Comparison of ENCODE assay signal across 1 cellular context in the genomic region with DNA sequence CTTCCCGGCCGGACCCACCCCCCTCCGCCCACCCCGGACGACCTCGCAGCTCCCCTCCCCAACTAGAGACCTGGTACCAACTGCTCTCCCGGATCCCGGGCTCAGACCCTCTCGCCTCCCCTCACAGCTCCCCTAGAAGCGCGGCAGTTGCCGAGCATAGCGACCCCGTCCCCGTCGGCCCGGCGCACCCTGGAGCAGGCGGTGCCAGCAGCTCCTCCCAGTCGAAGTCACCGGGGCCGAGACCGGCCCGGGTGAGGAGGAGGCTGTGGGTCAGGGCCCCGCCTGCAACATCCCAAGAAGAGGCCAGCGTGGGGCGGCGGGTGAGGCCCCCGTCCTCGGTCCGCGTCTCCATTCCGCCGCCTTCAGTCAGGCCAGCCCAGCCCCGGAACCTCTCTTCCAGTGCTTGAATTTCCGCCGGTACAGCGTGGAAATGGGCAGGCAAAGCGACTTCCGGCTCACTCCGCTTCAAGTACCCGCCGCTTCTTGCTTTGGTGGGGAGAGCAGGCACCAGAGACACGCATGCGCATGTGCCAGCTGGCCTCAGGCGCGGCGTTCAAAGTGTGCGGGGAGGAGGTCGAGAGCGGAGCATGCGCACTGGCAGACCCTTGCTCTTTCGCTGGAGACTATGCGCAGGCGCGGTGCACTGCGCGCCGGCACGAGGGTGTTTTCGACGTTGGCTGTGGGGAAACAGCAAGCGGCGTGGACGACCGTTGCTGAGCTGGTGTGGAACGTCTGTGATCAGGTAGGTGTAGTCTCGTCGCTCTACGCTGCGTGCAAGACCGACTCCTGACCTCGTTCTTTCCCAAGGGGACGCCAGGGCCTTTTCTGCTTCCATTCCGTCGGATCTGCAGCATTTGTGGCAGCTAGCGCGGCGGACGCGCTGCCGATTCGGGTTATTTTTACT.
TF ChIP-seq lines count a peak whose summit lies in the region.

Gene C10orf88, minus strand, starts transcription at position 401 of the 904 bp plus-strand sequence. Its CDS starts 49 bp downstream, at position 352.

TF ChIP-seq in WTC11, 78 proteins besides CTCF, POLR2A, EP300 and RAD21 (continued from another document and continues in another):
- peak; percentile 81 for TF ChIP-seq PRDM15 (CRISPR knock-in tag; IDR thresholded peaks at IDR 0.05)
- TF ChIP-seq HMGA2 (CRISPR knock-in tag; IDR thresholded peaks at IDR 0.05), result no peak
- no peak for TF ChIP-seq ZNF317 (CRISPR knock-in tag; IDR thresholded peaks at IDR 0.05; ENCODE audit: borderline replicate concordance, low read depth)
- peak; percentile 89; the same call in 1 of the 2 replicates for TF ChIP-seq JUN (CRISPR knock-in tag; IDR thresholded peaks at IDR 0.05)
- TF ChIP-seq ZBTB21 (CRISPR knock-in tag; IDR thresholded peaks at IDR 0.05; ENCODE audit: borderline replicate concordance), result peak; percentile 97
- peak; percentile 87 for TF ChIP-seq TEAD4 (CRISPR knock-in tag; IDR thresholded peaks at IDR 0.05)
- TF ChIP-seq TEAD1 (CRISPR knock-in tag; IDR thresholded peaks at IDR 0.05), result peak; percentile 99
- TF ChIP-seq SMAD3 (CRISPR knock-in tag; IDR thresholded peaks at IDR 0.05; ENCODE audit: borderline replicate concordance), result peak; percentile 98
- peak; percentile 99 for TF ChIP-seq FOXP1 (CRISPR knock-in tag; IDR thresholded peaks at IDR 0.05; ENCODE audit: borderline replicate concordance)
- TF ChIP-seq FOXP4 (CRISPR knock-in tag; IDR thresholded peaks at IDR 0.05), result peak; percentile 96
- TF ChIP-seq GTF2I (CRISPR knock-in tag; conservative IDR thresholded peaks at IDR 0.05), result no peak
- TF ChIP-seq NR2C2 (CRISPR knock-in tag; IDR thresholded peaks at IDR 0.05), result peak; percentile 57; the same call in 1 of the 2 replicates
- no peak for TF ChIP-seq JAZF1 (CRISPR knock-in tag; IDR thresholded peaks at IDR 0.05)
- TF ChIP-seq E2F1 (CRISPR knock-in tag; IDR thresholded peaks at IDR 0.05), result peak; percentile 88
- peak; percentile 85; the same call in 1 of the 2 replicates for TF ChIP-seq ATF1 (CRISPR knock-in tag; IDR thresholded peaks at IDR 0.05)
- peak; percentile 94 for TF ChIP-seq ESRRA (CRISPR knock-in tag; IDR thresholded peaks at IDR 0.05; ENCODE audit: borderline replicate concordance)
- TF ChIP-seq EMX1 (CRISPR knock-in tag; IDR thresholded peaks at IDR 0.05), result no peak
- TF ChIP-seq ZNF671 (CRISPR knock-in tag; IDR thresholded peaks at IDR 0.05), result no peak
- peak; percentile 96 for TF ChIP-seq ZNF138 (CRISPR knock-in tag; conservative IDR thresholded peaks at IDR 0.05)
- TF ChIP-seq GABPB1 (CRISPR knock-in tag; IDR thresholded peaks at IDR 0.05), result peak; percentile 95
- TF ChIP-seq, protein P1, sequence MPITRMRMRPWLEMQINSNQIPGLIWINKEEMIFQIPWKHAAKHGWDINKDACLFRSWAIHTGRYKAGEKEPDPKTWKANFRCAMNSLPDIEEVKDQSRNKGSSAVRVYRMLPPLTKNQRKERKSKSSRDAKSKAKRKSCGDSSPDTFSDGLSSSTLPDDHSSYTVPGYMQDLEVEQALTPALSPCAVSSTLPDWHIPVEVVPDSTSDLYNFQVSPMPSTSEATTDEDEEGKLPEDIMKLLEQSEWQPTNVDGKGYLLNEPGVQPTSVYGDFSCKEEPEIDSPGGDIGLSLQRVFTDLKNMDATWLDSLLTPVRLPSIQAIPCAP (CRISPR knock-in tag; IDR thresholded peaks at IDR 0.05), result peak; percentile 92; the same call in 1 of the 2 replicates
- TF ChIP-seq ETV6 (CRISPR knock-in tag; IDR thresholded peaks at IDR 0.05), result peak; percentile 99
- TF ChIP-seq STAT6 (CRISPR knock-in tag; conservative IDR thresholded peaks at IDR 0.05; ENCODE audit: low read depth), result 0 out of 2 replicates have a peak, but pooled peaks have one; percentile 36
- TF ChIP-seq, protein P2, sequence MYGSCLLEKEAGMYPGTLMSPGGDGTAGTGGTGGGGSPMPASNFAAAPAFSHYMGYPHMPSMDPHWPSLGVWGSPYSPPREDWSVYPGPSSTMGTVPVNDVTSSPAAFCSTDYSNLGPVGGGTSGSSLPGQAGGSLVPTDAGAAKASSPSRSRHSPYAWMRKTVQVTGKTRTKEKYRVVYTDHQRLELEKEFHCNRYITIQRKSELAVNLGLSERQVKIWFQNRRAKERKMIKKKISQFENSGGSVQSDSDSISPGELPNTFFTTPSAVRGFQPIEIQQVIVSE (CRISPR knock-in tag; IDR thresholded peaks at IDR 0.05; ENCODE audit: borderline replicate concordance), result no peak
- TF ChIP-seq NR3C1 (CRISPR knock-in tag; conservative IDR thresholded peaks at IDR 0.05; ENCODE audit: low read depth), result peak; percentile 97
- TF ChIP-seq, protein P3, sequence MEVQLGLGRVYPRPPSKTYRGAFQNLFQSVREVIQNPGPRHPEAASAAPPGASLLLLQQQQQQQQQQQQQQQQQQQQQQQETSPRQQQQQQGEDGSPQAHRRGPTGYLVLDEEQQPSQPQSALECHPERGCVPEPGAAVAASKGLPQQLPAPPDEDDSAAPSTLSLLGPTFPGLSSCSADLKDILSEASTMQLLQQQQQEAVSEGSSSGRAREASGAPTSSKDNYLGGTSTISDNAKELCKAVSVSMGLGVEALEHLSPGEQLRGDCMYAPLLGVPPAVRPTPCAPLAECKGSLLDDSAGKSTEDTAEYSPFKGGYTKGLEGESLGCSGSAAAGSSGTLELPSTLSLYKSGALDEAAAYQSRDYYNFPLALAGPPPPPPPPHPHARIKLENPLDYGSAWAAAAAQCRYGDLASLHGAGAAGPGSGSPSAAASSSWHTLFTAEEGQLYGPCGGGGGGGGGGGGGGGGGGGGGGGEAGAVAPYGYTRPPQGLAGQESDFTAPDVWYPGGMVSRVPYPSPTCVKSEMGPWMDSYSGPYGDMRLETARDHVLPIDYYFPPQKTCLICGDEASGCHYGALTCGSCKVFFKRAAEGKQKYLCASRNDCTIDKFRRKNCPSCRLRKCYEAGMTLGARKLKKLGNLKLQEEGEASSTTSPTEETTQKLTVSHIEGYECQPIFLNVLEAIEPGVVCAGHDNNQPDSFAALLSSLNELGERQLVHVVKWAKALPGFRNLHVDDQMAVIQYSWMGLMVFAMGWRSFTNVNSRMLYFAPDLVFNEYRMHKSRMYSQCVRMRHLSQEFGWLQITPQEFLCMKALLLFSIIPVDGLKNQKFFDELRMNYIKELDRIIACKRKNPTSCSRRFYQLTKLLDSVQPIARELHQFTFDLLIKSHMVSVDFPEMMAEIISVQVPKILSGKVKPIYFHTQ (CRISPR knock-in tag; IDR thresholded peaks at IDR 0.05), result no peak
- TF ChIP-seq RORB (CRISPR knock-in tag; IDR thresholded peaks at IDR 0.05), result no peak
- TF ChIP-seq, protein P4, sequence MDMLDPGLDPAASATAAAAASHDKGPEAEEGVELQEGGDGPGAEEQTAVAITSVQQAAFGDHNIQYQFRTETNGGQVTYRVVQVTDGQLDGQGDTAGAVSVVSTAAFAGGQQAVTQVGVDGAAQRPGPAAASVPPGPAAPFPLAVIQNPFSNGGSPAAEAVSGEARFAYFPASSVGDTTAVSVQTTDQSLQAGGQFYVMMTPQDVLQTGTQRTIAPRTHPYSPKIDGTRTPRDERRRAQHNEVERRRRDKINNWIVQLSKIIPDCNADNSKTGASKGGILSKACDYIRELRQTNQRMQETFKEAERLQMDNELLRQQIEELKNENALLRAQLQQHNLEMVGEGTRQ (CRISPR knock-in tag; IDR thresholded peaks at IDR 0.05), result no peak; the same call in none of the 2 replicates
- TF ChIP-seq, protein P5, sequence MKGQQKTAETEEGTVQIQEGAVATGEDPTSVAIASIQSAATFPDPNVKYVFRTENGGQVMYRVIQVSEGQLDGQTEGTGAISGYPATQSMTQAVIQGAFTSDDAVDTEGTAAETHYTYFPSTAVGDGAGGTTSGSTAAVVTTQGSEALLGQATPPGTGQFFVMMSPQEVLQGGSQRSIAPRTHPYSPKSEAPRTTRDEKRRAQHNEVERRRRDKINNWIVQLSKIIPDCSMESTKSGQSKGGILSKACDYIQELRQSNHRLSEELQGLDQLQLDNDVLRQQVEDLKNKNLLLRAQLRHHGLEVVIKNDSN (CRISPR knock-in tag; IDR thresholded peaks at IDR 0.05), result peak; percentile 78
- peak; percentile 98 for TF ChIP-seq ARID4B (CRISPR knock-in tag; IDR thresholded peaks at IDR 0.05; ENCODE audit: borderline replicate concordance)
- no peak for TF ChIP-seq GRHL2 (CRISPR knock-in tag; IDR thresholded peaks at IDR 0.05; ENCODE audit: insufficient replicate concordance, severe bottlenecking)
